18 cellular contexts compared by ENCODE assay signal in the genomic region with DNA sequence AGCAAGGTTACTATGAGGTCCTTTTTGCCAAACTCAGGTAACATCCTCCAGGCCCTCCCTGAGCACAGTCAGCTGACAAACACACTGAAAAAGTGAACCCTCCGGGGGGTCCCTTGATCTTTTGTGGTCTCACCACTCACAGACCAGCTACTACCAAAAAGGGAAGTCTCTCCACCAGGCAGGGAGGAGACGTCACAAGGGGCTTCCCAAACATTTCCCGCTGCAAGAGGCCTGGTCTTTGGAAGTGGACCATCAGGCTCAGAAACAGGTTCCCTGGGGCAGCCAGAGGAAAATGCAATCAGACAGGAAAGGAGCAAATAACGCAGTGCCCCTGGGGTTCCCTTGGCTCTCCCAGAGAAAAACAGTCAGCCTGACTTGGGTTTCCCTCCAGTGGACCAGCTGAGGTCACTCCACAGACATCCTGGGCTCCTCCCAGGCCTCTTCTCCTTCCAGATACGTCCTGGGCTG. TPM values are rescaled to one million over a fixed set of nuclear protein-coding genes. Genes with fewer than 3 reads are reported as not detected.
A peak's percentile ranks its signal among the peaks of the same experiment; 100 is the strongest.
DNase-seq lines count a peak whose midpoint lies in the region; ATAC-seq, FAIRE-seq and TF ChIP-seq lines count a peak whose summit lies in the region.
"Had no signal": no experiment of that assay in that cellular context is flagged by ENCODE, and none has a peak within 500 bp of the region (broad histone marks: within the 10 kb centered on the region; RNA-seq: fewer than 3 reads in every experiment).

No MANE protein-coding gene starts in this region.

- no peak overlapping the region for H3K23ac ChIP-seq in trophoblast cell (ENCODE audit: low read length)

- no TSS peak for BruUV-seq in GM12878 (replicated peaks; lab: Mats Ljungman, UMichigan)

- H3K79me2 ChIP-seq in GM12878 (ENCODE audit: control insufficient read depth, insufficient read depth, low read length) (no peaks in the 10 kb centered on the region), trophoblast cell (ENCODE audit: control insufficient read depth, insufficient read depth, low read length, poor library complexity) (no peaks in the 10 kb centered on the region)

- no peak overlapping the region for H3K4me3 Mint-ChIP-seq in glutamatergic neuron (ENCODE audit: unreplicated experiment)
- H3K4me3 Mint-ChIP-seq: activated naive CD4-positive, alpha-beta T cell treated with anti-CD3 and anti-CD28 coated beads, Interleukin-2, amount 10 ng/mL, durations not matched to agents 7 days and 5 days had no signal

- no peak overlapping the region for H3K14ac ChIP-seq in trophoblast cell (ENCODE audit: low read length)

- in situ Hi-C loops in GM12878 (cut with MboI), result no loop called here

- peaks cover 39% of the 10 kb centered on the region for H3K4me1 ChIP-seq in GM12878 (ENCODE audit: control insufficient read depth, insufficient read depth, low read length)
- peaks cover 7 to 9% of the 10 kb centered on the region in 2 experiments for H3K4me1 ChIP-seq in trophoblast cell (ENCODE audit: control insufficient read depth in 1 of 2, insufficient read depth in 2 of 2, low read length in 2 of 2)
- H3K4me1 ChIP-seq: gastroesophageal sphincter had no signal

- H2BK12ac ChIP-seq in trophoblast cell (ENCODE audit: low read length), result no peak overlapping the region

- TF ChIP-seq EP300 in GM12878 (IDR thresholded peaks at IDR 0.05; ENCODE audit: borderline replicate concordance in 1 of 2, control insufficient read depth in 1 of 2, low read depth in 2 of 2, low read length in 2 of 2), result peak; percentile 31 to 59; a peak in 1 of 4 replicates

- peaks cover 3% of the 10 kb centered on the region for H3K9me3 Mint-ChIP-seq in glutamatergic neuron (ENCODE audit: unreplicated experiment)
- H3K9me3 Mint-ChIP-seq: activated naive CD4-positive, alpha-beta T cell treated with anti-CD3 and anti-CD28 coated beads, Interleukin-2, amount 10 ng/mL, durations not matched to agents 7 days and 5 days had no signal

- CTCF ChIA-PET in GM12878 (lab: Yijun Ruan, JAX), result interaction anchor here (0.7 to 7.1 kb wide), 4 partner anchors 10 to 360 kb away, joined by 5 to 36 read pairs (median 18); no protein-coding TSS in a partner anchor

- H3K27me3 Mint-ChIP-seq in glutamatergic neuron (ENCODE audit: unreplicated experiment), result no peaks in the 10 kb centered on the region

- SMC1A ChIA-PET in GM12878 (lab: Charles Lee; ENCODE audit: uncharacterized antibody, unreplicated experiment), result interaction anchor here (1.0 to 6.9 kb wide), 4 partner anchors 20 to 170 kb away, joined by 3 to 41 read pairs (median 4); no protein-coding TSS in a partner anchor

- H3K27ac Mint-ChIP-seq in glutamatergic neuron (ENCODE audit: unreplicated experiment), result no peak overlapping the region
- H3K27ac Mint-ChIP-seq: activated naive CD4-positive, alpha-beta T cell treated with anti-CD3 and anti-CD28 coated beads, Interleukin-2, amount 10 ng/mL, durations not matched to agents 7 days and 5 days had no signal

- H3K36me3 Mint-ChIP-seq in glutamatergic neuron (ENCODE audit: unreplicated experiment), result no peaks in the 10 kb centered on the region
- H3K36me3 Mint-ChIP-seq: activated naive CD4-positive, alpha-beta T cell treated with anti-CD3 and anti-CD28 coated beads, Interleukin-2, amount 10 ng/mL, durations not matched to agents 7 days and 5 days had no signal

- peak overlapping the region; percentile 37; the same call in 1 of the 2 replicates for H3K27ac ChIP-seq in GM12878 (ENCODE audit: control insufficient read depth, insufficient read depth)
- peak overlapping the region; percentile 44 for H3K27ac ChIP-seq in trophoblast cell (ENCODE audit: low read depth, low read length)
- H3K27ac ChIP-seq: 22Rv1, gastroesophageal sphincter, Peyer's patch had no signal

- no peak overlapping the region for H2BK120ac ChIP-seq in trophoblast cell (ENCODE audit: insufficient read depth, low read length, poor library complexity)

- H4K8ac ChIP-seq in trophoblast cell (ENCODE audit: low read depth, low read length), result no peak overlapping the region

- intact Hi-C loops in GM12878 (cut with micrococcal nuclease; ENCODE audit: unreplicated experiment), result no loop called here

- peak overlapping the region; percentile 54 for H4K12ac ChIP-seq in trophoblast cell (ENCODE audit: low read depth, low read length)

- no peak overlapping the region for H3K4ac ChIP-seq in trophoblast cell (ENCODE audit: low read depth, low read length)

- no peaks in the 10 kb centered on the region for H3K36me3 ChIP-seq in GM12878 (ENCODE audit: control insufficient read depth in 2 of 2, insufficient read depth in 2 of 2, low read length in 1 of 2)
- no peaks in the 10 kb centered on the region for H3K36me3 ChIP-seq in trophoblast cell (ENCODE audit: control insufficient read depth in 1 of 2, insufficient read depth in 2 of 2, low read length in 2 of 2)
- H3K36me3 ChIP-seq: gastroesophageal sphincter, Peyer's patch had no signal

- H4K20me1 ChIP-seq in GM12878 (ENCODE audit: control insufficient read depth, insufficient read depth), result no peaks in the 10 kb centered on the region

- 38% methylated on average over 5 of the region's 5 CpGs for WGBS in GM12878 (ENCODE audit: insufficient coverage, insufficient replicate concordance, low lambda C conversion rate, missing lambda C conversion rate)
- no CpG with 5 or more reads among the region's 5 CpGs for WGBS in trophoblast cell (ENCODE audit: extremely low coverage, insufficient coverage, insufficient read length)

- H3K79me1 ChIP-seq in trophoblast cell (ENCODE audit: low read length), result no peaks in the 10 kb centered on the region

- no peaks in the 10 kb centered on the region for H3K9me3 ChIP-seq in GM12878 (replicated peaks; ENCODE audit: control insufficient read depth, insufficient read depth, low read length)
- H3K9me3 ChIP-seq in trophoblast cell (ENCODE audit: insufficient read depth, low read depth, low read length), result no peaks in the 10 kb centered on the region
- H3K9me3 ChIP-seq: gastroesophageal sphincter, Peyer's patch had no signal

- H2AK5ac ChIP-seq in trophoblast cell (ENCODE audit: low read length), result no peak overlapping the region

- peak overlapping the region; percentile 41; the same call in 1 of the 2 replicates for H3K4me2 ChIP-seq in GM12878 (ENCODE audit: control insufficient read depth, insufficient read depth)
- H3K4me2 ChIP-seq in trophoblast cell (ENCODE audit: low read length), result no peak overlapping the region

- H2BK5ac ChIP-seq in trophoblast cell (ENCODE audit: low read depth, low read length, poor library complexity), result no peak overlapping the region

- no peak overlapping the region for H4K91ac ChIP-seq in trophoblast cell (ENCODE audit: low read depth, low read length)

- no peak for TF ChIP-seq POLR2A in GM12878 (IDR thresholded peaks at IDR 0.05; ENCODE audit: low read depth, low read length)

- no peak for FAIRE-seq in GM12878 (lab: Jason Lieb, UNC)
- FAIRE-seq: HepG2 had no signal

- RAD21 ChIA-PET in GM12878 (lab: Charles Lee; ENCODE audit: unreplicated experiment), result interaction anchor here (0.5 to 1.5 kb wide), 4 partner anchors 67 to 1115 kb away, joined by 3 to 4 read pairs (median 4); no protein-coding TSS in a partner anchor

- TF ChIP-seq RAD21 in GM12878 (IDR thresholded peaks at IDR 0.05; ENCODE audit: insufficient read depth, low read depth, low read length), result no peak

- ATAC-seq in GM12878, result peak; percentile 12
- no peak for ATAC-seq in GM19351 (IDR thresholded peaks at IDR 0.05; ENCODE audit: unreplicated experiment)
- ATAC-seq: gastroesophageal sphincter, HepG2 had no signal

- no peaks in the 10 kb centered on the region for H3K27me3 ChIP-seq in GM12878 (replicated peaks in 1 of 2; ENCODE audit: control insufficient read depth in 2 of 2, insufficient read depth in 2 of 2, low read length in 1 of 2)
- H3K27me3 ChIP-seq in trophoblast cell (ENCODE audit: insufficient read depth, low read length), result no peaks in the 10 kb centered on the region
- H3K27me3 ChIP-seq: Peyer's patch had no signal

- no peak overlapping the region; the same call in 1 of the 2 replicates for H3K9ac ChIP-seq in GM12878 (ENCODE audit: control insufficient read depth, insufficient read depth, low read length)
- H3K9ac ChIP-seq in trophoblast cell (ENCODE audit: low read length), result no peak overlapping the region

- H2AFZ ChIP-seq in GM12878 (ENCODE audit: control insufficient read depth, low read depth, low read length), result peak overlapping the region; percentile 50; the same call in 1 of the 2 replicates
- H2AFZ ChIP-seq in trophoblast cell (ENCODE audit: insufficient read depth, low read length, poor library complexity), result peak overlapping the region; percentile 25

- no peak overlapping the region for H3K4me3 ChIP-seq in GM12878
- H3K4me3 ChIP-seq in trophoblast cell (ENCODE audit: low read depth, low read length), result no peak overlapping the region
- H3K4me3 ChIP-seq: gastroesophageal sphincter, Peyer's patch had no signal

- H3K18ac ChIP-seq in trophoblast cell (ENCODE audit: low read length), result no peak overlapping the region

- POLR2A ChIA-PET in GM12878 (lab: Charles Lee), result interaction anchor here (1.0 kb wide), 1 partner anchor 41 kb away, joined by 4 read pairs; no protein-coding TSS in a partner anchor

- no peak for TF ChIP-seq CTCF in GM12878 (IDR thresholded peaks at IDR 0.05 in 2 of 3, conservative IDR thresholded peaks at IDR 0.05 in 1 of 3; ENCODE audit: control insufficient read depth in 2 of 3, extremely low read depth in 1 of 3, insufficient read depth in 1 of 3, low read depth in 3 of 3, low read length in 3 of 3)
- no peak for TF ChIP-seq CTCF in glutamatergic neuron (IDR thresholded peaks at IDR 0.05; ENCODE audit: partially characterized antibody, unreplicated experiment)

- DNase-seq in NCI-H146 (lab: John Stamatoyannopoulos, UW), result peak; percentile 10
- DNase-seq in NCI-H146 treated with DMSO at 0.1 percent for 48 hours (lab: John Stamatoyannopoulos, UW; ENCODE audit: unreplicated experiment), result no peak
- DNase-seq in KG1 (lab: John Stamatoyannopoulos, UW), result peak; percentile 14
- DNase-seq in GM12878 (ENCODE audit: low read depth, low spot score), result no peak
- peak in 1 of 2 donors; percentile 18 for DNase-seq in trophoblast cell
- DNase-seq in NCI-H2227 treated with DMSO at 0.1 percent for 48 hours (lab: John Stamatoyannopoulos, UW), result no peak
- no peak for DNase-seq in glutamatergic neuron
- DNase-seq: activated CD4-positive, alpha-beta T cell treated with anti-CD3 and anti-CD28 coated beads, Interleukin-2, amount 50 U/mL, for 1 hour; activated naive CD4-positive, alpha-beta T cell treated with anti-CD3 and anti-CD28 coated beads, Interleukin-2, amount 10 ng/mL, durations not matched to agents 7 days and 5 days; NCI-H1105; NCI-H2171 treated with DMSO at 0.1 percent for 48 hours; Peyer's patch; stimulated activated CD4-positive, alpha-beta T cell treated with anti-CD3 and anti-CD28 coated beads, Interleukin-15, amount 100 ng/mL, for 24 hours had no signal

- no peaks in the 10 kb centered on the region for H3K4me1 Mint-ChIP-seq in glutamatergic neuron (ENCODE audit: low read depth, unreplicated experiment)

RNA-seq across cellular contexts. Expression of a gene that starts 38.7 kb away (rescaled TPM):
- not detected in 2 replicates for total RNA-seq in GM12878 (2013; cell fraction: nucleolus; rRNA removed)
- total RNA-seq in GM12878 (2014; rRNA removed) (10.3 and 14.7 TPM in 2 replicates), GM12878 (2014; rRNA removed; fragmentation: Illumina TruSeq; extraction: Trizol) (1.0 and 1.3 TPM in 2 replicates), GM12878 (2021) (6.2 and 6.8 TPM in 2 replicates), glutamatergic neuron (ENCODE audit: unreplicated experiment) (0.29 TPM)
- 1.3 TPM for polyA plus RNA-seq in GM12878 (2011; ENCODE audit: low read depth)
- polyA plus RNA-seq in GM12878 (2011; rRNA removed) (0.05 TPM in 1 of 2 replicates, not detected in the other), GM12878 (2014; fragmentation: Illumina TruSeq; extraction: Trizol) (0.15 TPM in 1 of 2 replicates, not detected in the other), GM12878 (2014; fragmentation: Nextera tagmentation; extraction: Ambion mirVana) (under 1 TPM in 1 of 2 experiments, not detected in 1; 0.11 TPM), GM12878 (2014; rRNA removed) (11.9 and 12.7 TPM in 2 replicates), GM12878 (2016; fragmentation: Nextera tagmentation; extraction: Ambion mirVana) (10 to 100 TPM; 11.0 to 11.7 TPM)
- 0.19 and 0.30 TPM in 2 replicates for polyA plus RNA-seq in GM12878 (2011; cell fraction: cytosol; rRNA removed)
- 0.15 and 0.25 TPM in 2 replicates for polyA plus RNA-seq in GM12878 (2011; cell fraction: nucleus; rRNA removed)
- polyA plus RNA-seq in GM12878 (2012), result 5.3 and 5.4 TPM in 2 replicates
- polyA minus RNA-seq in GM12878 (2011; rRNA and poly(A)+ RNA removed), result not detected in 2 replicates
- not detected in 2 replicates for polyA minus RNA-seq in GM12878 (2011; cell fraction: cytosol; rRNA and poly(A)+ RNA removed)
- polyA minus RNA-seq in GM12878 (2011; cell fraction: nucleus; rRNA and poly(A)+ RNA removed), result not detected in 2 replicates
- 1.0 TPM in 2 replicates for polyA plus RNA-seq in trophoblast cell (2013)
- total RNA-seq: HepG2, Peyer's patch had no signal
- polyA plus RNA-seq: HepG2, neural cell had no signal

Comparison
In these comparisons a context has a peak if more than half of its experiments do, and no peak if none do; other contexts are left out.
1. DNase-seq: peak in NCI-H146 (single experiment) and KG1 (single experiment); none in NCI-H146 treated with DMSO at 0.1 percent for 48 hours (single experiment), GM12878 (single experiment), NCI-H2227 treated with DMSO at 0.1 percent for 48 hours (single experiment) and glutamatergic neuron (single experiment).